Comparison of ENCODE assay signal across 27 cellular contexts in genomic region chr4:109174224-109174953, GRCh38.
"Had no signal": no experiment of that assay in that cellular context is flagged by ENCODE, and none has a peak within 500 bp of the region (broad histone marks: within the 10 kb centered on the region; RNA-seq: fewer than 3 reads in every experiment).

No MANE protein-coding gene starts in this region.

- ATAC-seq: activated CD8-positive, alpha-beta T cell treated with anti-CD3 and anti-CD28 coated beads for 36 hours; activated naive CD4-positive, alpha-beta T cell treated with anti-CD3 and anti-CD28 coated beads, Interleukin-2, amount 50 U/mL, for 72 hours; activated T-cell treated with anti-CD3 and anti-CD28 coated beads, Interleukin-2, amount 50 U/mL, for 72 hours; activated T-helper 17 cell treated with anti-CD3 and anti-CD28 coated beads, Interleukin-2, amount 50 U/mL, for 72 hours had no signal

- H3K4me1 Mint-ChIP-seq: activated CD4-positive, alpha-beta T cell treated with anti-CD3 and anti-CD28 coated beads, Interleukin-2, amount 10 ng/mL, durations not matched to agents 24 days and 14 days; activated T-helper 17 cell treated with anti-CD3 and anti-CD28 coated beads, Interleukin-2, amount 50 U/mL, for 72 hours had no signal

- H3K27ac ChIP-seq: adrenal gland, WERI-Rb-1 had no signal

- H3K4me3 Mint-ChIP-seq: activated CD4-positive, alpha-beta T cell treated with anti-CD3 and anti-CD28 coated beads, Interleukin-2, amount 10 ng/mL, durations not matched to agents 24 days and 14 days; activated CD8-positive, alpha-beta T cell treated with anti-CD3 and anti-CD28 coated beads for 36 hours; activated T-cell treated with anti-CD3 and anti-CD28 coated beads, Interleukin-2, amount 50 U/mL, for 72 hours; activated T-helper 17 cell treated with anti-CD3 and anti-CD28 coated beads, Interleukin-2, amount 50 U/mL, for 72 hours; brain had no signal

- H3K4me3 ChIP-seq: adrenal gland had no signal

- H3K9me3 ChIP-seq: adrenal gland had no signal

- H3K27ac Mint-ChIP-seq: activated CD4-positive, alpha-beta T cell treated with anti-CD3 and anti-CD28 coated beads, Interleukin-2, amount 10 ng/mL, durations not matched to agents 24 days and 14 days; activated CD8-positive, alpha-beta T cell treated with anti-CD3 and anti-CD28 coated beads for 36 hours; activated naive CD4-positive, alpha-beta T cell treated with anti-CD3 and anti-CD28 coated beads, Interleukin-2, amount 50 U/mL, for 72 hours; activated T-cell treated with anti-CD3 and anti-CD28 coated beads, Interleukin-2, amount 50 U/mL, for 72 hours; activated T-helper 17 cell treated with anti-CD3 and anti-CD28 coated beads, Interleukin-2, amount 50 U/mL, for 72 hours; brain had no signal

- H3K27me3 Mint-ChIP-seq: activated CD8-positive, alpha-beta T cell treated with anti-CD3 and anti-CD28 coated beads for 36 hours; brain had no signal

- H3K27me3 ChIP-seq: adrenal gland had no signal

- H3K36me3 Mint-ChIP-seq: activated naive CD4-positive, alpha-beta T cell treated with anti-CD3 and anti-CD28 coated beads, Interleukin-2, amount 50 U/mL, for 72 hours; brain had no signal

- DNase-seq: activated CD4-positive, alpha-beta T cell treated with anti-CD3 and anti-CD28 coated beads, Interleukin-2, amount 10 ng/mL, durations not matched to agents 24 days and 14 days; activated CD4-positive, alpha-beta T cell treated with anti-CD3 and anti-CD28 coated beads, Interleukin-2, amount 50 U/mL, for 4 hours; activated CD8-positive, alpha-beta T cell treated with anti-CD3 and anti-CD28 coated beads for 36 hours; activated effector memory CD4-positive, alpha-beta T cell treated with anti-CD3 and anti-CD28 coated beads, Interleukin-2, amount 50 U/mL, for 16 hours; activated naive CD4-positive, alpha-beta T cell; activated T-cell treated with anti-CD3 and anti-CD28 coated beads, Interleukin-2, amount 50 U/mL, for 1 hour; activated T-cell treated with anti-CD3 and anti-CD28 coated beads, Interleukin-2, amount 50 U/mL, for 72 hours; adrenal gland; caudate nucleus; cerebellar nuclear complex; Karpas-422; KBM-7; NCI-H1105; NCI-H1436; NCI-H1694; NCI-H1930; NCI-H2081 treated with DMSO at 0.1 percent for 48 hours; NCI-H345; NCI-H526; NCI-H748 treated with DMSO at 0.1 percent for 48 hours; NK-92 treated with Interleukin-12 subunit alpha and Interleukin-12 subunit beta, amount 100 ng/mL, for 24 hours; Right ventricle myocardium superior; T1000; WERI-Rb-1 had no signal

- H3K36me3 ChIP-seq: adrenal gland, WERI-Rb-1 had no signal

- H3K4me1 ChIP-seq: adrenal gland had no signal

- H3K9me3 Mint-ChIP-seq: activated CD4-positive, alpha-beta T cell treated with anti-CD3 and anti-CD28 coated beads, Interleukin-2, amount 10 ng/mL, durations not matched to agents 24 days and 14 days; activated CD8-positive, alpha-beta T cell treated with anti-CD3 and anti-CD28 coated beads for 36 hours; activated naive CD4-positive, alpha-beta T cell treated with anti-CD3 and anti-CD28 coated beads, Interleukin-2, amount 50 U/mL, for 72 hours; activated T-cell treated with anti-CD3 and anti-CD28 coated beads, Interleukin-2, amount 50 U/mL, for 72 hours; activated T-helper 17 cell treated with anti-CD3 and anti-CD28 coated beads, Interleukin-2, amount 50 U/mL, for 72 hours; brain had no signal
